ENCODE assay signal across 14 cellular contexts in genomic region chr12:6178981-6179761, GRCh38. TPM values are rescaled to one million over a fixed set of nuclear protein-coding genes. Genes with fewer than 3 reads are reported as not detected.
DNase-seq lines count a peak whose midpoint lies in the region; ATAC-seq and TF ChIP-seq lines count a peak whose summit lies in the region.
"Had no signal": no experiment of that assay in that cellular context is flagged by ENCODE, and none has a peak within 500 bp of the region (broad histone marks: within the 10 kb centered on the region; RNA-seq: fewer than 3 reads in every experiment).

No MANE protein-coding gene starts in this region.

- H4K8ac ChIP-seq in neuronal stem cell (ENCODE audit: low read depth, low read length): peak overlapping the region; percentile 93

- no peak overlapping the region for H3K4me2 ChIP-seq in neuronal stem cell (ENCODE audit: insufficient read depth, low read length, poor library complexity, severe bottlenecking)
- H3K4me2 ChIP-seq: KMS-11 had no signal

- peak; percentile 9 for TF ChIP-seq CTCF in AG09319 (IDR thresholded peaks at IDR 0.05; ENCODE audit: low read depth, low read length)

- H4K91ac ChIP-seq in neuronal stem cell (ENCODE audit: low read depth, low read length, poor library complexity): no peak overlapping the region

- no peak overlapping the region for H3K23ac ChIP-seq in neuronal stem cell (ENCODE audit: low read depth, low read length, poor library complexity)

- no peak overlapping the region for H2BK120ac ChIP-seq in neuronal stem cell (ENCODE audit: low read depth, low read length)

- peak overlapping the region; percentile 34 for H2AK5ac ChIP-seq in neuronal stem cell (ENCODE audit: low read depth, low read length)

- no peaks in the 10 kb centered on the region for H3K27me3 ChIP-seq in neuronal stem cell (ENCODE audit: control insufficient read depth in 3 of 3, insufficient read depth in 3 of 3, low read depth in 1 of 3, low read length in 3 of 3)

- no peaks in the 10 kb centered on the region for H3K9me3 ChIP-seq in neuronal stem cell (replicated peaks in 1 of 2; ENCODE audit: control insufficient read depth in 2 of 2, insufficient read depth in 1 of 2, low read depth in 1 of 2, low read length in 2 of 2)

- peak overlapping the region; percentile 38 for H3K9ac ChIP-seq in neuronal stem cell (ENCODE audit: low read depth, low read length, poor library complexity)
- H3K9ac ChIP-seq: KMS-11 had no signal

- peaks cover 26 to 29% of the 10 kb centered on the region in 2 donors for H3K4me1 ChIP-seq in neuronal stem cell (ENCODE audit: control insufficient read depth in 2 of 2, insufficient read depth in 1 of 2, low read depth in 1 of 2, low read length in 2 of 2)

- H3K36me3 ChIP-seq in neuronal stem cell (replicated peaks in 1 of 2; ENCODE audit: control insufficient read depth in 2 of 2, insufficient read depth in 2 of 2, low read length in 2 of 2): no peaks in the 10 kb centered on the region

- DNase-seq in AG09319 (ENCODE audit: extremely low read depth, low read depth): no peak
- peak; percentile 23 for DNase-seq in SK-MEL-5 (ENCODE audit: low read depth, low spot score)
- peak; percentile 38 for DNase-seq in fibroblast of peridontal ligament (ENCODE audit: extremely low read depth)
- no peak for DNase-seq in neuronal stem cell (ENCODE audit: low spot score)
- DNase-seq in H4 (ENCODE audit: low spot score): no peak
- no peak for DNase-seq in activated CD8-positive, alpha-beta memory T cell treated with anti-CD3 and anti-CD28 coated beads, Interleukin-2, amount 50 U/mL, for 4 hours
- no peak for DNase-seq in NOMO-1 treated with DMSO at 0.1 percent for 48 hours (lab: John Stamatoyannopoulos, UW; ENCODE audit: unreplicated experiment)
- DNase-seq: activated CD8-positive, alpha-beta T cell treated with anti-CD3 and anti-CD28 coated beads, Interleukin-2, amount 10 ng/mL, durations not matched to agents 7 days and 5 days; glutamatergic neuron; naive thymus-derived CD4-positive, alpha-beta T cell; stimulated activated CD4-positive, alpha-beta T cell treated with anti-CD3 and anti-CD28 coated beads, Interleukin-4, amount 100 ng/mL, for 24 hours; SW 1271 had no signal

- ATAC-seq in GM19397 (IDR thresholded peaks at IDR 0.05; ENCODE audit: unreplicated experiment): no peak
- ATAC-seq: activated CD8-positive, alpha-beta T cell treated with anti-CD3 and anti-CD28 coated beads, Interleukin-2, amount 10 ng/mL, durations not matched to agents 7 days and 5 days; naive thymus-derived CD4-positive, alpha-beta T cell had no signal

- peak overlapping the region; percentile 47 for H3K27ac ChIP-seq in neuronal stem cell (replicated peaks; ENCODE audit: low read length)
- H3K27ac ChIP-seq: KMS-11 had no signal

- H3K14ac ChIP-seq in neuronal stem cell (ENCODE audit: low read length): no peak overlapping the region

- H3K18ac ChIP-seq in neuronal stem cell (ENCODE audit: low read length): peak overlapping the region; percentile 39

- WGBS in neuronal stem cell (ENCODE audit: extremely low coverage in 2 of 2, insufficient read length in 2 of 2, insufficient replicate concordance in 1 of 2), 2 donors: no CpG with 5 or more reads among the region's 10 CpGs

- H2BK12ac ChIP-seq in neuronal stem cell (ENCODE audit: low read length): peak overlapping the region; percentile 44

- no peaks in the 10 kb centered on the region for H3K79me1 ChIP-seq in neuronal stem cell (ENCODE audit: low read depth, low read length)

- in situ Hi-C loops in SK-MEL-5 (cut with HindIII; ENCODE audit: low pct_unique_long_range_greater_than_20kb, low sequenced_read_pairs): no loop called here

- no peak overlapping the region for H2BK5ac ChIP-seq in neuronal stem cell (ENCODE audit: low read length)

- no peak overlapping the region for H3K4ac ChIP-seq in neuronal stem cell (ENCODE audit: low read length)

- H2BK15ac ChIP-seq in neuronal stem cell (ENCODE audit: low read length): peak overlapping the region; percentile 66

- H3K4me3 ChIP-seq in neuronal stem cell (ENCODE audit: low read length in 2 of 2): no peak overlapping the region

- peak overlapping the region; percentile 78 for H2AFZ ChIP-seq in neuronal stem cell (ENCODE audit: low read length)

RNA-seq across cellular contexts. Expression of gene CD9, which starts 21.0 kb away (rescaled TPM):
- 156 and 174 TPM in 2 replicates for total RNA-seq in SK-MEL-5 (2014; rRNA removed; shearing (Covaris generic))
- polyA plus RNA-seq in SK-MEL-5 (2015; cell fraction: cytosol; rRNA removed): 231 and 251 TPM in 2 replicates
- polyA plus RNA-seq in SK-MEL-5 (2015; cell fraction: nucleus; rRNA removed): 42.1 and 52.7 TPM in 2 replicates
- 6.3 TPM for polyA plus RNA-seq in neuronal stem cell (2013, experiment 1 of 2)
- polyA plus RNA-seq in neuronal stem cell (2013, experiment 2 of 2): 6.4 TPM
- total RNA-seq in H4 (2014; rRNA removed; shearing (Covaris generic)): 86.6 and 133 TPM in 2 replicates

RNA-seq across cellular contexts. Expression of gene VWF, which starts 54.7 kb away (rescaled TPM):
- 0.13 and 0.37 TPM in 2 replicates for total RNA-seq in SK-MEL-5 (2014; rRNA removed; shearing (Covaris generic))
- 0.48 and 1.4 TPM in 2 replicates for polyA plus RNA-seq in SK-MEL-5 (2015; cell fraction: cytosol; rRNA removed)
- polyA plus RNA-seq in SK-MEL-5 (2015; cell fraction: nucleus; rRNA removed): 0.22 and 0.78 TPM in 2 replicates
- polyA plus RNA-seq in neuronal stem cell (2013, experiment 1 of 2): 0.24 TPM
- 0.25 TPM for polyA plus RNA-seq in neuronal stem cell (2013, experiment 2 of 2)
- 0.08 and 0.23 TPM in 2 replicates for total RNA-seq in H4 (2014; rRNA removed; shearing (Covaris generic))
- total RNA-seq: activated CD8-positive, alpha-beta T cell treated with anti-CD3 and anti-CD28 coated beads, Interleukin-2, amount 10 ng/mL, durations not matched to agents 7 days and 5 days had no signal
- polyA plus RNA-seq: naive thymus-derived CD4-positive, alpha-beta T cell had no signal

Comparison
In these comparisons a context has a peak if more than half of its experiments do, and no peak if none do; other contexts are left out.
1. DNase-seq: peak in SK-MEL-5 (single experiment) and fibroblast of peridontal ligament (single experiment); none in AG09319 (single experiment), neuronal stem cell (single experiment), H4 (single experiment), activated CD8-positive, alpha-beta memory T cell treated with anti-CD3 and anti-CD28 coated beads, Interleukin-2, amount 50 U/mL, for 4 hours (single experiment) and NOMO-1 treated with DMSO at 0.1 percent for 48 hours (single experiment).